Comparison of ENCODE assay signal across 12 cellular contexts in genomic region chr2:10202136-10202535, GRCh38.
"Had no signal": no experiment of that assay in that cellular context is flagged by ENCODE, and none has a peak within 500 bp of the region (broad histone marks: within the 10 kb centered on the region; RNA-seq: fewer than 3 reads in every experiment).

No MANE protein-coding gene starts in this region.

- H3K36me3 ChIP-seq: thyroid gland had no signal

- H3K27ac ChIP-seq: thyroid gland had no signal

- H3K27me3 Mint-ChIP-seq: activated naive CD8-positive, alpha-beta T cell had no signal

- H3K27me3 ChIP-seq: thyroid gland had no signal

- H3K36me3 Mint-ChIP-seq: activated naive CD8-positive, alpha-beta T cell had no signal

- H3K4me3 ChIP-seq: smooth muscle cell, thyroid gland had no signal

- H3K4me3 Mint-ChIP-seq: activated naive CD8-positive, alpha-beta T cell; activated T-cell treated with anti-CD3 and anti-CD28 coated beads, Interleukin-2, amount 50 U/mL, for 4 hours; T-helper 2 cell treated with Interferon-gamma antibody and Interleukin-4, amounts not matched to agents 5 μg/mL and 100 μg/mL, for 36 hours had no signal

- H3K9me3 Mint-ChIP-seq: activated T-cell treated with anti-CD3 and anti-CD28 coated beads, Interleukin-2, amount 50 U/mL, for 4 hours; T-helper 2 cell treated with Interferon-gamma antibody and Interleukin-4, amounts not matched to agents 5 μg/mL and 100 μg/mL, for 36 hours had no signal

- ATAC-seq: activated CD4-positive, CD25-positive, alpha-beta regulatory T cell treated with anti-CD3 and anti-CD28 coated beads, Interleukin-2, amount 50 U/mL, for 24 hours; activated T-cell treated with anti-CD3 and anti-CD28 coated beads, Interleukin-2, amount 50 U/mL, for 4 hours; right cardiac atrium had no signal

- H3K9me3 ChIP-seq: thyroid gland had no signal

- H3K4me2 ChIP-seq: smooth muscle cell had no signal

- DNase-seq: activated CD4-positive, alpha-beta T cell treated with anti-CD3 and anti-CD28 coated beads, Interleukin-2, amount 50 U/mL, for 4 hours; activated gamma-delta T cell; activated T-cell treated with anti-CD3 and anti-CD28 coated beads, Interleukin-2, amount 50 U/mL, for 4 hours; left ventricle myocardium superior; midbrain; right cardiac atrium; SIG-M5; thyroid gland had no signal

- H3K27ac Mint-ChIP-seq: activated naive CD8-positive, alpha-beta T cell; T-helper 2 cell treated with Interferon-gamma antibody and Interleukin-4, amounts not matched to agents 5 μg/mL and 100 μg/mL, for 36 hours had no signal
